In the genomic region with DNA sequence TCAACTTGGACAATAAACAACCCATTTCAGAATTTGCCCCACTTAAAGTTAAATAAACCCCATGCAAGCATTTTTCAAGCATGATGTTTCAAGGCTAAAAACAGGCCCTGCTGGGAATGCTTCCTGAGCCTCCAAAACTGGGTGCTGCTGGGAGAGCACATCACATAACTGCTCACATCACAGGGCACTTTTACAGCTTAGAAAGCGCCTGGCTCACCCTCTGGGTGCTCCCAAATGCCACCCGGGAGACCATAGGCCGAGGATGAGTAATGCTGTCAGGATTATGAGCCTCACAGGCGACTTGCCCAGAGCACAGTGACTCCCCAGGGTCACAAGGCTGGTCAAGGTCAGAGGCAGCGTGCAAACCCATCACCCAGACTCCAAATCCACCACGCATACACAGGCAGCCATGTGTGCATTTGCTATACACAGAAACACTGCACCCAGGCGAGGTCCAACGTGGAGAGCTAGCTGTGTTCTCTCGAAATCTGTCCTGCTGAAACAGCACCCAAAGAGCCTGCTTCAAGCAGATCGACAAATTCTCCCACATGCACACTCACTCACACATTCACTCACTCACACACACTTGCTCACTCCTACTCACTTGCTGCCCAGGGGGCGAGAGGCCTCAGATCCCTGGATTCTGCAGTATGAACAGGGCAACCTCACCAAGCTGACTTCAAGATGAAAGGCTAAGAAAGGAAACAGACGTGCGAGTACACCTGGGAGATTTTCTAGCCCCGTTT, we compare ENCODE assay signal across 10 cellular contexts. TPM values are rescaled to one million over a fixed set of nuclear protein-coding genes. Genes with fewer than 3 reads are reported as not detected.
DNase-seq lines count a peak whose midpoint lies in the region; ATAC-seq, FAIRE-seq and TF ChIP-seq lines count a peak whose summit lies in the region.
"Had no signal": no experiment of that assay in that cellular context is flagged by ENCODE, and none has a peak within 500 bp of the region (broad histone marks: within the 10 kb centered on the region; RNA-seq: fewer than 3 reads in every experiment).

No MANE protein-coding gene starts in this region.

- no peaks in the 10 kb centered on the region for H3K9me3 Mint-ChIP-seq in activated naive CD8-positive, alpha-beta T cell treated with anti-CD3 and anti-CD28 coated beads, Interleukin-2, amount 10 ng/mL, durations not matched to agents 7 days and 5 days

- H3K36me3 Mint-ChIP-seq in activated naive CD8-positive, alpha-beta T cell treated with anti-CD3 and anti-CD28 coated beads, Interleukin-2, amount 10 ng/mL, durations not matched to agents 7 days and 5 days: peaks cover 5% of the 10 kb centered on the region

- H3K36me3 ChIP-seq in heart right ventricle (no peaks in the 10 kb centered on the region), small intestine (ENCODE audit: control insufficient read depth in 2 of 2, insufficient read depth in 2 of 2, low read length in 2 of 2) (no peaks in the 10 kb centered on the region)
- H3K36me3 ChIP-seq: left lung had no signal

- DNase-seq in H54 (ENCODE audit: insufficient read length, low spot score) (peak; percentile 52), heart right ventricle (no peak), small intestine (peak; percentile 77), NCI-H146 treated with DMSO at 0.1 percent for 48 hours (lab: John Stamatoyannopoulos, UW; ENCODE audit: unreplicated experiment) (no peak), urothelium cell line (ENCODE audit: low spot score) (no peak)
- DNase-seq in activated naive CD8-positive, alpha-beta T cell treated with anti-CD3 and anti-CD28 coated beads, Interleukin-2, amount 10 ng/mL, durations not matched to agents 7 days and 5 days: no peak
- no peak for DNase-seq in activated naive CD4-positive, alpha-beta T cell treated with anti-CD3 and anti-CD28 coated beads, Interleukin-2, amount 50 U/mL, for 16 hours
- DNase-seq: NCI-H1048 had no signal

- no peaks in the 10 kb centered on the region for H3K9me3 ChIP-seq in heart right ventricle
- H3K9me3 ChIP-seq in small intestine (ENCODE audit: control insufficient read depth, low read depth): no peaks in the 10 kb centered on the region
- H3K9me3 ChIP-seq: left lung had no signal

- FAIRE-seq in H54 (lab: Jason Lieb, UNC) (peak; percentile 89), small intestine (lab: Jason Lieb, UNC) (no peak), urothelium cell line (lab: Jason Lieb, UNC) (no peak)

- TF ChIP-seq CTCF in heart right ventricle (IDR thresholded peaks at IDR 0.05): no peak

- POLR2A ChIA-PET in activated naive CD8-positive, alpha-beta T cell treated with anti-CD3 and anti-CD28 coated beads, Interleukin-2, amount 10 ng/mL, durations not matched to agents 7 days and 5 days (lab: Charles Lee): interaction anchor here (0.6 kb wide), 1 partner anchor 9 kb away, joined by 3 read pairs; no protein-coding TSS in a partner anchor

- no peaks in the 10 kb centered on the region for H3K27me3 Mint-ChIP-seq in activated naive CD8-positive, alpha-beta T cell treated with anti-CD3 and anti-CD28 coated beads, Interleukin-2, amount 10 ng/mL, durations not matched to agents 7 days and 5 days

- H3K27ac ChIP-seq in heart right ventricle (peak overlapping the region; percentile 22 to 86 (median 66)), small intestine (ENCODE audit: low read depth in 1 of 2, low read length in 1 of 2) (peak overlapping the region; percentile 59 to 97)
- H3K27ac ChIP-seq: left lung had no signal

- intact Hi-C loops in heart right ventricle (cut with DNase I): no loop called here

- no peaks in the 10 kb centered on the region for H3K27me3 ChIP-seq in heart right ventricle
- no peaks in the 10 kb centered on the region for H3K27me3 ChIP-seq in small intestine (ENCODE audit: control insufficient read depth in 2 of 2, insufficient read depth in 2 of 2, low read length in 2 of 2)
- H3K27me3 ChIP-seq: left lung had no signal

- TF ChIP-seq POLR2A in H54 (IDR thresholded peaks at IDR 0.05; ENCODE audit: low read depth, low read length): no peak

- ATAC-seq in activated naive CD8-positive, alpha-beta T cell treated with anti-CD3 and anti-CD28 coated beads, Interleukin-2, amount 10 ng/mL, durations not matched to agents 7 days and 5 days (ENCODE audit: low read depth): no peak
- peak in 7 of 8 donors; percentile 67 to 86 (median 77) for ATAC-seq in heart right ventricle
- no peak for ATAC-seq in HG03159 (IDR thresholded peaks at IDR 0.05; ENCODE audit: unreplicated experiment)

- H3K4me3 Mint-ChIP-seq in activated naive CD8-positive, alpha-beta T cell treated with anti-CD3 and anti-CD28 coated beads, Interleukin-2, amount 10 ng/mL, durations not matched to agents 7 days and 5 days: no peak overlapping the region

- H3K27ac Mint-ChIP-seq in activated naive CD8-positive, alpha-beta T cell treated with anti-CD3 and anti-CD28 coated beads, Interleukin-2, amount 10 ng/mL, durations not matched to agents 7 days and 5 days: peak overlapping the region; percentile 22

- peaks cover 12 to 54% (median 42%) of the 10 kb centered on the region in 9 donors for H3K4me1 ChIP-seq in heart right ventricle
- H3K4me1 ChIP-seq in small intestine (ENCODE audit: control insufficient read depth in 2 of 2, insufficient read depth in 1 of 2, low read depth in 1 of 2, low read length in 1 of 2): peaks cover 18 to 24% of the 10 kb centered on the region in 2 donors

- H3K4me3 ChIP-seq in heart right ventricle (no peak overlapping the region), small intestine (ENCODE audit: low read depth in 1 of 2, low read length in 2 of 2) (no peak overlapping the region)
- H3K4me3 ChIP-seq: left lung had no signal

- peaks cover 31% of the 10 kb centered on the region for H3K4me1 Mint-ChIP-seq in activated naive CD8-positive, alpha-beta T cell treated with anti-CD3 and anti-CD28 coated beads, Interleukin-2, amount 10 ng/mL, durations not matched to agents 7 days and 5 days

- WGBS in heart right ventricle, 2 donors: 70 to 71% methylated on average over 14 of the region's 14 CpGs
- WGBS in small intestine, 3 donors: 53 to 70% (median 65%) methylated on average over 14 of the region's 14 CpGs

RNA-seq across cellular contexts. Expression of gene ITPK1, which starts 58.7 kb away (rescaled TPM):
- 10 to 100 TPM; 89.5 to 94.1 TPM for total RNA-seq in activated naive CD8-positive, alpha-beta T cell treated with anti-CD3 and anti-CD28 coated beads, Interleukin-2, amount 10 ng/mL, durations not matched to agents 7 days and 5 days
- 100 to 1,000 TPM in 3 of 10 donors, 10 to 100 TPM in 7; 67.5 to 152 (median 92.7) TPM for total RNA-seq in heart right ventricle
- polyA plus RNA-seq in heart right ventricle: 100 to 1,000 TPM in 1 of 2 donors, 10 to 100 TPM in 1; 47.1 to 108 TPM
- polyA plus RNA-seq in small intestine: 100 to 1,000 TPM in 2 of 3 donors, 10 to 100 TPM in 1; 98.8 to 153 (median 124) TPM

Comparison
In these comparisons a context has a peak if more than half of its experiments do, and no peak if none do; other contexts are left out.
1. DNase-seq: peak in H54 (single experiment) and small intestine (single experiment); none in activated naive CD8-positive, alpha-beta T cell treated with anti-CD3 and anti-CD28 coated beads, Interleukin-2, amount 10 ng/mL, durations not matched to agents 7 days and 5 days (single experiment), heart right ventricle (0 of 2), NCI-H146 treated with DMSO at 0.1 percent for 48 hours (single experiment), urothelium cell line (single experiment) and activated naive CD4-positive, alpha-beta T cell treated with anti-CD3 and anti-CD28 coated beads, Interleukin-2, amount 50 U/mL, for 16 hours (single experiment).
2. ATAC-seq: peak in heart right ventricle (7 of 8); none in activated naive CD8-positive, alpha-beta T cell treated with anti-CD3 and anti-CD28 coated beads, Interleukin-2, amount 10 ng/mL, durations not matched to agents 7 days and 5 days (single experiment) and HG03159 (single experiment).